Comparison of ENCODE assay signal across 22 cellular contexts in genomic region chr1:207948536-207949250, GRCh38. TPM values are rescaled to one million over a fixed set of nuclear protein-coding genes. Genes with fewer than 3 reads are reported as not detected.
"Had no signal": no experiment of that assay in that cellular context is flagged by ENCODE, and none has a peak within 500 bp of the region (broad histone marks: within the 10 kb centered on the region; RNA-seq: fewer than 3 reads in every experiment).

No MANE protein-coding gene starts in this region.

- H3K36me3 Mint-ChIP-seq: activated naive CD4-positive, alpha-beta T cell treated with anti-CD3 and anti-CD28 coated beads, Interleukin-2, amount 10 ng/mL, durations not matched to agents 7 days and 5 days; brain; mesothelial cell of epicardium had no signal

- H3K4me3 ChIP-seq: lung, tibial artery, uterus had no signal

- H3K4me3 Mint-ChIP-seq: activated B cell treated with CpG ODN at 0.5 μM for 24 hours; activated naive CD4-positive, alpha-beta T cell treated with anti-CD3 and anti-CD28 coated beads, Interleukin-2, amount 10 ng/mL, durations not matched to agents 7 days and 5 days; activated naive CD8-positive, alpha-beta T cell treated with anti-CD3 and anti-CD28 coated beads, Interleukin-2, amount 50 U/mL, for 24 hours; mesothelial cell of epicardium; nephron; T-helper 2 cell treated with Interferon-gamma antibody and Interleukin-4, amounts not matched to agents 5 μg/mL and 100 μg/mL, for 36 hours had no signal

- ATAC-seq: activated naive CD8-positive, alpha-beta T cell treated with anti-CD3 and anti-CD28 coated beads, Interleukin-2, amount 50 U/mL, for 24 hours; esophagus mucosa had no signal

- H3K27me3 ChIP-seq: tibial artery, uterus had no signal

- H3K9me3 ChIP-seq: tibial artery, uterus had no signal

- H3K36me3 ChIP-seq: tibial artery, uterus had no signal

- H3K9me3 Mint-ChIP-seq: activated B cell treated with CpG ODN at 0.5 μM for 24 hours; activated naive CD4-positive, alpha-beta T cell treated with anti-CD3 and anti-CD28 coated beads, Interleukin-2, amount 10 ng/mL, durations not matched to agents 7 days and 5 days; activated naive CD8-positive, alpha-beta T cell treated with anti-CD3 and anti-CD28 coated beads, Interleukin-2, amount 50 U/mL, for 24 hours; brain; mesothelial cell of epicardium; nephron; T-helper 2 cell treated with Interferon-gamma antibody and Interleukin-4, amounts not matched to agents 5 μg/mL and 100 μg/mL, for 36 hours had no signal

- DNase-seq: activated B cell treated with CpG ODN at 0.5 μM for 24 hours; activated CD4-positive, alpha-beta T cell treated with anti-CD3 and anti-CD28 coated beads, Interleukin-2, amount 50 U/mL, for 1 hour; activated CD8-positive, alpha-beta memory T cell treated with anti-CD3 and anti-CD28 coated beads, Interleukin-2, amount 50 U/mL, for 48 hours; activated effector memory CD4-positive, alpha-beta T cell treated with Interleukin-2 at 50 U/mL for 16 hours; activated naive CD4-positive, alpha-beta T cell treated with anti-CD3 and anti-CD28 coated beads, Interleukin-2, amount 10 ng/mL, durations not matched to agents 7 days and 5 days; activated naive CD8-positive, alpha-beta T cell treated with anti-CD3 and anti-CD28 coated beads, Interleukin-2, amount 50 U/mL, for 24 hours; activated T-cell treated with anti-CD3 and anti-CD28 coated beads, Interleukin-2, amount 50 U/mL, for 48 hours; anterior cingulate cortex; caudate nucleus; retina; stimulated activated CD4-positive, alpha-beta T cell treated with anti-CD3 and anti-CD28 coated beads, Interleukin-12 subunit alpha, Interleukin-12 subunit beta, amount 100 ng/mL, for 4 hours; stimulated activated CD4-positive, alpha-beta T cell treated with anti-CD3 and anti-CD28 coated beads, Interleukin-1b, Interleukin-23, amount 100 ng/mL, for 48 hours; stimulated activated CD8-positive, alpha-beta memory T cell treated with anti-CD3 and anti-CD28 coated beads, Interleukin-4, amount 100 ng/mL, for 48 hours; stimulated activated naive CD4-positive, alpha-beta T cell; tibial artery; uterus had no signal

- H3K27ac ChIP-seq: tibial artery had no signal

- H3K4me1 Mint-ChIP-seq: activated B cell treated with CpG ODN at 0.5 μM for 24 hours; activated naive CD4-positive, alpha-beta T cell treated with anti-CD3 and anti-CD28 coated beads, Interleukin-2, amount 10 ng/mL, durations not matched to agents 7 days and 5 days; activated naive CD8-positive, alpha-beta T cell treated with anti-CD3 and anti-CD28 coated beads, Interleukin-2, amount 50 U/mL, for 24 hours; nephron had no signal

- H3K27ac Mint-ChIP-seq: activated B cell treated with CpG ODN at 0.5 μM for 24 hours; activated naive CD4-positive, alpha-beta T cell treated with anti-CD3 and anti-CD28 coated beads, Interleukin-2, amount 10 ng/mL, durations not matched to agents 7 days and 5 days; activated naive CD8-positive, alpha-beta T cell treated with anti-CD3 and anti-CD28 coated beads, Interleukin-2, amount 50 U/mL, for 24 hours; mesothelial cell of epicardium; nephron; T-helper 2 cell treated with Interferon-gamma antibody and Interleukin-4, amounts not matched to agents 5 μg/mL and 100 μg/mL, for 36 hours had no signal

- H3K4me1 ChIP-seq: tibial artery, uterus had no signal

RNA-seq across cellular contexts. Expression of gene CD34, which starts 37.8 kb away (rescaled TPM):
- total RNA-seq: activated B cell treated with CpG ODN at 0.5 μM for 24 hours had no signal
